Comparison of ENCODE assay signal across 30 cellular contexts in the genomic region with DNA sequence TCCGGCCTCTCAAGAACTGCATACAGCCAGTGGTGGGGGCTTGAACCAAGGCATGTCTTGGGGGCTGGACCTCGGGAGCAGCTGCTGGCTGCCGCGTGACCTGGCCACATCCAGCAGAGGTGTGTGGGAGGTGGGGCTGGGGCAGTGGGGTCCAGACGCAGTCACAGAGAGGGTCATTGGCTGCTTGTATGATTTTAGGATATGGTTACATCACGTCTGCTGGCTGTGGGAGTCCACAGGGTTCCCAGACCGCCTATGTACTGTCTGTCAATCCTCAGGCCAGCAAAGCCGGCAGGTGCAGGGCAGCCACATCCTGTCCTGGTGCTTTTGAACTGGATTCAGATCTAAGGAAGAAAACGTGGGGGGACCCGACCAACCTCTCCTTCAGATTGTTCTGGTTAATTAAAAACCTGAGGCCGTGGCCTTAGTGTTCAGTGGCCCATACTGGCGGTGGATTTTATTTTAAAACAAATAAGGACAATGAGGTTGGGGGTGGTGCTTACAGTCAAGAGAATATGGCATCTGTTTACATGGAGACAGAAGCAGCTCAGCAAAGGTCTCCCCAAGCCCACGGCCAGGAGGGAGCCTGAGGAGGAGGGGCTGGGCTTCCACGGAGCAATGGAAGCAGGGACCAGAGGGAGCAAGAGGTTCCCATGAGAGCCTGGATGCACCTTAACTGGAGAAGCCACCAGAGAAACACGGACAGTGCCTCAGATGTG.
A peak's percentile ranks its signal among the peaks of the same experiment; 100 is the strongest.
DNase-seq lines count a peak whose midpoint lies in the region; ATAC-seq and TF ChIP-seq lines count a peak whose summit lies in the region.
"Had no signal": no experiment of that assay in that cellular context is flagged by ENCODE, and none has a peak within 500 bp of the region (broad histone marks: within the 10 kb centered on the region; RNA-seq: fewer than 3 reads in every experiment).

No MANE protein-coding gene starts in this region.

- H3K9me3 ChIP-seq in osteoblast (ENCODE audit: low read depth, low read length): no peaks in the 10 kb centered on the region
- H3K9me3 ChIP-seq: body of pancreas had no signal

- H3K27me3 ChIP-seq in osteoblast (ENCODE audit: insufficient read depth, low read length): no peaks in the 10 kb centered on the region
- H3K27me3 ChIP-seq: body of pancreas had no signal

- ATAC-seq in stimulated activated naive CD8-positive, alpha-beta T cell treated with anti-CD3 and anti-CD28 coated beads, Interleukin-15, amount 100 ng/mL, for 72 hours: no peak
- ATAC-seq in stimulated activated naive CD8-positive, alpha-beta T cell treated with anti-CD3 and anti-CD28 coated beads, Interleukin-15, Interleukin-2, amounts not matched to agents 100 U/mL and 50 U/mL, for 24 hours: no peak
- no peak for ATAC-seq in GM21526 (IDR thresholded peaks at IDR 0.05; ENCODE audit: low FRiP score, unreplicated experiment)
- ATAC-seq in GM18498 (IDR thresholded peaks at IDR 0.05; ENCODE audit: unreplicated experiment): no peak
- ATAC-seq: activated naive CD8-positive, alpha-beta T cell treated with anti-CD3 and anti-CD28 coated beads, Interleukin-2, amount 50 U/mL, for 24 hours; body of pancreas; effector memory CD8-positive, alpha-beta T cell; gastroesophageal sphincter; left cardiac atrium; Right ventricle myocardium inferior; stimulated activated memory B cell treated with anti-CD40 and anti-IgM and Interleukin-4, amounts not matched to agents 10 μg/mL and 1 μg/mL and 100 μg/mL, for 72 hours had no signal

- H3K79me2 ChIP-seq in osteoblast (ENCODE audit: insufficient read depth, low read length): no peaks in the 10 kb centered on the region

- DNase-seq in NCI-H1092 treated with DMSO at 0.1 percent for 48 hours (lab: John Stamatoyannopoulos, UW) (peak; percentile 0), NCI-H1092 (lab: John Stamatoyannopoulos, UW) (no peak), osteoblast (ENCODE audit: insufficient read length, low spot score, missing footprints) (peak; percentile 65), DMS 273 (lab: John Stamatoyannopoulos, UW; ENCODE audit: unreplicated experiment) (no peak)
- DNase-seq in stimulated activated naive CD8-positive, alpha-beta T cell treated with anti-CD3 and anti-CD28 coated beads, Interleukin-15, amount 100 ng/mL, for 72 hours: no peak
- no peak for DNase-seq in stimulated activated naive CD8-positive, alpha-beta T cell treated with anti-CD3 and anti-CD28 coated beads, Interleukin-15, Interleukin-2, amounts not matched to agents 100 U/mL and 50 U/mL, for 24 hours
- DNase-seq: activated naive CD8-positive, alpha-beta T cell treated with anti-CD3 and anti-CD28 coated beads, Interleukin-2, amount 50 U/mL, for 24 hours; AML-193; DMS79 treated with DMSO at 0.1 percent for 48 hours; effector memory CD8-positive, alpha-beta T cell; HCEC 1CT; left cardiac atrium; midbrain; NCI-H1436 treated with DMSO at 0.1 percent for 48 hours; NCI-H2171; NCI-H69; stimulated activated CD4-positive, alpha-beta T cell treated with anti-CD3 and anti-CD28 coated beads, Interleukin-2, amount 100 ng/mL, for 24 hours; SW 1271 had no signal

- no peak overlapping the region for H3K4me3 Mint-ChIP-seq in stimulated activated naive CD8-positive, alpha-beta T cell treated with anti-CD3 and anti-CD28 coated beads, Interleukin-15, amount 100 ng/mL, for 72 hours
- H3K4me3 Mint-ChIP-seq: activated naive CD8-positive, alpha-beta T cell treated with anti-CD3 and anti-CD28 coated beads, Interleukin-2, amount 50 U/mL, for 24 hours; activated T-helper 1 cell treated with anti-CD3 and anti-CD28 coated beads, Interleukin-12 subunit alpha, Interleukin-12 subunit beta, Interleukin-2, Interleukin-4 antibody, amounts not matched to agents 30 ng/mL and 10 ng/mL and 1 ng/mL, durations not matched to agents 14 hours and 24 hours and 36 hours; CD8-positive, alpha-beta memory T cell; effector memory CD8-positive, alpha-beta T cell; IgD-negative memory B cell; natural killer cell treated with Interleukin-12 subunit alpha and Interleukin-12 subunit beta and Interleukin-15 and Interleukin-18, amount 100 ng/mL, for 72 hours; stimulated activated memory B cell treated with anti-CD40 and anti-IgM and Interleukin-4, amounts not matched to agents 10 μg/mL and 1 μg/mL and 100 μg/mL, for 72 hours had no signal

- no peak for TF ChIP-seq CTCF in osteoblast (IDR thresholded peaks at IDR 0.05; ENCODE audit: extremely low read depth, low read depth, low read length)

- no peaks in the 10 kb centered on the region for H3K36me3 ChIP-seq in osteoblast (ENCODE audit: insufficient read depth, low read length)
- H3K36me3 ChIP-seq: gastroesophageal sphincter, thoracic aorta had no signal

- H3K4me2 ChIP-seq in osteoblast (ENCODE audit: insufficient read depth, low read length): no peak overlapping the region

- H3K9me3 Mint-ChIP-seq in stimulated activated naive CD8-positive, alpha-beta T cell treated with anti-CD3 and anti-CD28 coated beads, Interleukin-15, amount 100 ng/mL, for 72 hours: peaks cover 16 to 33% of the 10 kb centered on the region in 2 donors
- H3K9me3 Mint-ChIP-seq: natural killer cell treated with Interleukin-12 subunit alpha and Interleukin-12 subunit beta and Interleukin-15 and Interleukin-18, amount 100 ng/mL, for 72 hours had no signal

- no peaks in the 10 kb centered on the region for H4K20me1 ChIP-seq in osteoblast (ENCODE audit: insufficient read depth, low read length)

- H3K4me1 ChIP-seq in osteoblast (ENCODE audit: insufficient read depth, low read length): no peaks in the 10 kb centered on the region
- H3K4me1 ChIP-seq: body of pancreas, gastroesophageal sphincter had no signal

- no peaks in the 10 kb centered on the region for H3K4me1 Mint-ChIP-seq in stimulated activated naive CD8-positive, alpha-beta T cell treated with anti-CD3 and anti-CD28 coated beads, Interleukin-15, amount 100 ng/mL, for 72 hours
- H3K4me1 Mint-ChIP-seq: activated naive CD8-positive, alpha-beta T cell treated with anti-CD3 and anti-CD28 coated beads, Interleukin-2, amount 50 U/mL, for 24 hours; CD8-positive, alpha-beta memory T cell; IgD-negative memory B cell; stimulated activated memory B cell treated with anti-CD40 and anti-IgM and Interleukin-4, amounts not matched to agents 10 μg/mL and 1 μg/mL and 100 μg/mL, for 72 hours had no signal

- peak overlapping the region; percentile 31 to 76 for H3K27ac Mint-ChIP-seq in stimulated activated naive CD8-positive, alpha-beta T cell treated with anti-CD3 and anti-CD28 coated beads, Interleukin-15, amount 100 ng/mL, for 72 hours
- H3K27ac Mint-ChIP-seq: activated naive CD8-positive, alpha-beta T cell treated with anti-CD3 and anti-CD28 coated beads, Interleukin-2, amount 50 U/mL, for 24 hours; activated T-helper 1 cell treated with anti-CD3 and anti-CD28 coated beads, Interleukin-12 subunit alpha, Interleukin-12 subunit beta, Interleukin-2, Interleukin-4 antibody, amounts not matched to agents 30 ng/mL and 10 ng/mL and 1 ng/mL, durations not matched to agents 14 hours and 24 hours and 36 hours; CD8-positive, alpha-beta memory T cell; effector memory CD8-positive, alpha-beta T cell; natural killer cell treated with Interleukin-12 subunit alpha and Interleukin-12 subunit beta and Interleukin-15 and Interleukin-18, amount 100 ng/mL, for 72 hours; stimulated activated memory B cell treated with anti-CD40 and anti-IgM and Interleukin-4, amounts not matched to agents 10 μg/mL and 1 μg/mL and 100 μg/mL, for 72 hours had no signal

- no peak overlapping the region for H3K27ac ChIP-seq in osteoblast (ENCODE audit: low read depth, low read length)
- H3K27ac ChIP-seq: body of pancreas, gastroesophageal sphincter, skin epidermis, thoracic aorta had no signal

- H3K27me3 Mint-ChIP-seq in stimulated activated naive CD8-positive, alpha-beta T cell treated with anti-CD3 and anti-CD28 coated beads, Interleukin-15, amount 100 ng/mL, for 72 hours: no peaks in the 10 kb centered on the region
- H3K27me3 Mint-ChIP-seq: activated naive CD8-positive, alpha-beta T cell treated with anti-CD3 and anti-CD28 coated beads, Interleukin-2, amount 50 U/mL, for 24 hours; CD8-positive, alpha-beta memory T cell; effector memory CD8-positive, alpha-beta T cell; IgD-negative memory B cell; natural killer cell treated with Interleukin-12 subunit alpha and Interleukin-12 subunit beta and Interleukin-15 and Interleukin-18, amount 100 ng/mL, for 72 hours; stimulated activated memory B cell treated with anti-CD40 and anti-IgM and Interleukin-4, amounts not matched to agents 10 μg/mL and 1 μg/mL and 100 μg/mL, for 72 hours had no signal

- H2AFZ ChIP-seq in osteoblast (ENCODE audit: low read length): no peak overlapping the region

- H3K4me3 ChIP-seq in osteoblast (ENCODE audit: insufficient read depth, low read length): no peak overlapping the region
- H3K4me3 ChIP-seq: body of pancreas, gastroesophageal sphincter, skin epidermis, thoracic aorta had no signal

Comparison
In these comparisons a context has a peak if more than half of its experiments do, and no peak if none do; other contexts are left out.
1. DNase-seq: peak in NCI-H1092 treated with DMSO at 0.1 percent for 48 hours (single experiment) and osteoblast (single experiment); none in NCI-H1092 (single experiment), stimulated activated naive CD8-positive, alpha-beta T cell treated with anti-CD3 and anti-CD28 coated beads, Interleukin-15, amount 100 ng/mL, for 72 hours (0 of 2), stimulated activated naive CD8-positive, alpha-beta T cell treated with anti-CD3 and anti-CD28 coated beads, Interleukin-15, Interleukin-2, amounts not matched to agents 100 U/mL and 50 U/mL, for 24 hours (single experiment) and DMS 273 (single experiment).